In genomic region chrX:118976599-118977340, GRCh38 we compare ENCODE assay signal across 8 cellular contexts. TPM values are rescaled to one million over a fixed set of nuclear protein-coding genes. Genes with fewer than 3 reads are reported as not detected.
A peak's percentile ranks its signal among the peaks of the same experiment; 100 is the strongest.
DNase-seq lines count a peak whose midpoint lies in the region; ATAC-seq and TF ChIP-seq lines count a peak whose summit lies in the region.

No MANE protein-coding gene starts in this region.

- intact Hi-C loops in head of caudate nucleus (cut with DNase I) (no loop called here), psoas muscle (cut with DNase I) (loop anchor here in 1 of 2 donors (10.0 kb wide), 1 partner anchor 112 kb away; no protein-coding TSS in a partner anchor)

- no peaks in the 10 kb centered on the region for H3K9me3 Mint-ChIP-seq in activated T-cell treated with anti-CD3 and anti-CD28 coated beads, Interleukin-2, amount 50 U/mL, for 4 hours

- no peaks in the 10 kb centered on the region for H3K9me3 ChIP-seq in psoas muscle

- H3K4me3 Mint-ChIP-seq in activated T-cell treated with anti-CD3 and anti-CD28 coated beads, Interleukin-2, amount 50 U/mL, for 4 hours: peak overlapping the region; percentile 86

- peak overlapping the region; percentile 85 for H3K4me3 ChIP-seq in psoas muscle

- H3K27ac ChIP-seq in psoas muscle: peak overlapping the region; percentile 97

- peak; percentile 75 for DNase-seq in Caki2 (ENCODE audit: low read depth)
- peak; percentile 73 for DNase-seq in M059J (ENCODE audit: low read depth)
- peak; percentile 9 for DNase-seq in activated T-cell treated with anti-CD3 and anti-CD28 coated beads, Interleukin-2, amount 50 U/mL, for 4 hours
- DNase-seq in head of caudate nucleus: peak in 22 of 42 donors; percentile 2 to 53 (median 28)
- peak; percentile 47 to 80 for DNase-seq in psoas muscle
- no peak for DNase-seq in effector CD4-positive, alpha-beta T cell

- H3K36me3 Mint-ChIP-seq in activated T-cell treated with anti-CD3 and anti-CD28 coated beads, Interleukin-2, amount 50 U/mL, for 4 hours (ENCODE audit: insufficient read depth): peaks cover 5% of the 10 kb centered on the region

- no peak for TF ChIP-seq CTCF in psoas muscle (IDR thresholded peaks at IDR 0.05)

- no peaks in the 10 kb centered on the region for H3K4me1 ChIP-seq in psoas muscle

- peaks cover 0 to 39% of the 10 kb centered on the region in 2 donors for H3K36me3 ChIP-seq in psoas muscle (ENCODE audit: insufficient read depth in 1 of 2, low read depth in 1 of 2)

- peaks cover 0 to 12% (median 0%) of the 10 kb centered on the region in 3 donors for H3K27me3 ChIP-seq in psoas muscle (ENCODE audit: insufficient read depth in 3 of 3, low read length in 2 of 3)

- in situ Hi-C loops in Caki2 (cut with HindIII; ENCODE audit: low pct_unique_long_range_greater_than_20kb, low sequenced_read_pairs): no loop called here

- no peak for ATAC-seq in activated T-cell treated with anti-CD3 and anti-CD28 coated beads, Interleukin-2, amount 50 U/mL, for 4 hours
- ATAC-seq in psoas muscle: peak; percentile 19 to 48 (median 34)
- ATAC-seq in HG03565 (IDR thresholded peaks at IDR 0.05; ENCODE audit: unreplicated experiment): no peak
- no peak for ATAC-seq in GM19328 (IDR thresholded peaks at IDR 0.05; ENCODE audit: unreplicated experiment)

- 11 to 29% (median 11%) methylated on average over 14 to 17 of the region's 17 CpGs for WGBS in psoas muscle, 3 donors

- H3K4me1 Mint-ChIP-seq in activated T-cell treated with anti-CD3 and anti-CD28 coated beads, Interleukin-2, amount 50 U/mL, for 4 hours (ENCODE audit: low read depth): peaks cover 15% of the 10 kb centered on the region

- H3K27me3 Mint-ChIP-seq in activated T-cell treated with anti-CD3 and anti-CD28 coated beads, Interleukin-2, amount 50 U/mL, for 4 hours (ENCODE audit: low read depth): peaks cover 5% of the 10 kb centered on the region

RNA-seq across cellular contexts. Expression of gene LONRF3, which starts 2.4 kb away (rescaled TPM):
- total RNA-seq in Caki2 (2014; rRNA removed; shearing (Covaris generic); ENCODE audit: low replicate concordance): 5.0 and 13.8 TPM in 2 replicates
- total RNA-seq in M059J (2014; rRNA removed; shearing (Covaris generic)): 5.6 and 8.7 TPM in 2 replicates
- total RNA-seq in activated T-cell treated with anti-CD3 and anti-CD28 coated beads, Interleukin-2, amount 50 U/mL, for 4 hours: 1 to 10 TPM; 5.8 to 7.3 (median 7.1) TPM
- 10 to 100 TPM in 3 of 4 donors, 1 to 10 TPM in 1; 9.4 to 55.8 (median 27.3) TPM for total RNA-seq in psoas muscle
- 10 to 100 TPM in 2 of 3 donors, 1 to 10 TPM in 1; 8.4 to 20.2 (median 15.5) TPM for polyA plus RNA-seq in psoas muscle

Comparison
In these comparisons a context has a peak if more than half of its experiments do, and no peak if none do; other contexts are left out.
1. ATAC-seq: peak in psoas muscle (4 of 4); none in activated T-cell treated with anti-CD3 and anti-CD28 coated beads, Interleukin-2, amount 50 U/mL, for 4 hours (0 of 2), HG03565 (single experiment) and GM19328 (single experiment).